Comparison of ENCODE assay signal across 1 cellular context in genomic region chr1:70779571-70779970, GRCh38.
TF ChIP-seq lines count a peak whose summit lies in the region.

No MANE protein-coding gene starts in this region.

TF ChIP-seq in GM12878, 131 proteins besides CTCF, POLR2A, EP300 and RAD21:
- TF ChIP-seq GATAD2B (conservative IDR thresholded peaks at IDR 0.05; ENCODE audit: low read depth) (no peak), RB1 (IDR thresholded peaks at IDR 0.05; ENCODE audit: borderline replicate concordance) (no peak), ZBTB4 (CRISPR knock-in tag; IDR thresholded peaks at IDR 0.05) (no peak), ETV6 (conservative IDR thresholded peaks at IDR 0.05 in 1 of 2, IDR thresholded peaks at IDR 0.05 in 1 of 2; ENCODE audit: borderline replicate concordance in 1 of 2, low read depth in 1 of 2) (no peak), POU2F2 (IDR thresholded peaks at IDR 0.05; ENCODE audit: borderline replicate concordance, low read depth, low read length) (no peak), IKZF1 (conservative IDR thresholded peaks at IDR 0.05) (no peak), NRF1 (conservative IDR thresholded peaks at IDR 0.05; ENCODE audit: low read depth, low read length) (no peak), NR2F1 (conservative IDR thresholded peaks at IDR 0.05) (no peak), ZBTB11 (CRISPR knock-in tag; IDR thresholded peaks at IDR 0.05) (no peak), KAT2A (conservative IDR thresholded peaks at IDR 0.05; ENCODE audit: control insufficient read depth, low read depth, low read length) (no peak), RELA (IDR thresholded peaks at IDR 0.05; ENCODE audit: borderline replicate concordance, partially characterized antibody) (no peak), BCL11A (IDR thresholded peaks at IDR 0.05; ENCODE audit: low read depth, low read length) (no peak)
